ENCODE assay signal across 10 cellular contexts in the genomic region with DNA sequence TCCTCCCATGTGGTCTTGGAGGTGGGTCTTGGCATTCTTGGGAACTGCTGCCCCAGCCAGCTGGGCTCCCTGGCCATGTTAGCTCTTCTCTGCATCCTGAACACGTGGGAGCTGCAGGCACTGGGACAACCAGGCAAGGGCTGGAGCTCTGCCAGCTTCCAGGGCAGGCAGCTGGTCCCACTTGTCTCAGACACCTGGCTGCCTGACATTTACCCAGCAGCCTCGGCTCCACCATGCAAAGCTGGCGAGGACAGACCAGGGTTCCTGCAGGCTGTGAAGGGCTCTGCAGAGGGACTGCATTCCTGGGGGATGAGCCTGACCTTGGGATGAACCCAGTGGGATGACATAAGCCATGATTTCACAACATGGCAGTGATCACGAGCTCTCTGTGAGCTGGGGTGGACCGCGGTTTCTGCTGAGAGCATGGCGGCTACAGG.
DNase-seq lines count a peak whose midpoint lies in the region; ATAC-seq and TF ChIP-seq lines count a peak whose summit lies in the region.
"Had no signal": no experiment of that assay in that cellular context is flagged by ENCODE, and none has a peak within 500 bp of the region (broad histone marks: within the 10 kb centered on the region; RNA-seq: fewer than 3 reads in every experiment).

No MANE protein-coding gene starts in this region.

- no peaks in the 10 kb centered on the region for H3K9me3 ChIP-seq in Karpas-422 (ENCODE audit: low read length)
- peaks cover 0 to 18% (median 10%) of the 10 kb centered on the region in 8 donors for H3K9me3 ChIP-seq in spleen

- no peak overlapping the region for H2AFZ ChIP-seq in Karpas-422 (ENCODE audit: low read length)

- DNase-seq in AG08395 (ENCODE audit: low spot score) = peak; percentile 93
- peak; percentile 73 for DNase-seq in NCI-H1105 (lab: John Stamatoyannopoulos, UW)
- DNase-seq in epithelial cell of prostate (ENCODE audit: low read depth, low spot score) = peak; percentile 8
- DNase-seq in mucosa of gallbladder (ENCODE audit: low spot score) = peak; percentile 40
- DNase-seq in activated CD4-positive, alpha-beta T cell treated with anti-CD3 and anti-CD28 coated beads, Interleukin-2, amount 50 U/mL, for 4 hours = no peak
- no peak for DNase-seq in Karpas-422
- no peak for DNase-seq in spleen
- DNase-seq: stimulated activated CD4-positive, alpha-beta T cell treated with anti-CD3 and anti-CD28 coated beads, Interleukin-2, amount 100 ng/mL, for 48 hours had no signal

- H3K27ac ChIP-seq in epithelial cell of prostate (no peak overlapping the region), Karpas-422 (ENCODE audit: low read length) (no peak overlapping the region), spleen (no peak overlapping the region)

- H3K36me3 ChIP-seq in Karpas-422 (ENCODE audit: insufficient read depth, low read length) = no peaks in the 10 kb centered on the region
- no peaks in the 10 kb centered on the region for H3K36me3 ChIP-seq in spleen

- H3K9ac ChIP-seq in Karpas-422 (ENCODE audit: low read length) = no peak overlapping the region

- no peaks in the 10 kb centered on the region for H4K20me1 ChIP-seq in Karpas-422 (ENCODE audit: insufficient read depth, low read depth, low read length)

- H3K27me3 ChIP-seq in Karpas-422 (ENCODE audit: low read length) (no peaks in the 10 kb centered on the region), spleen (replicated peaks in 1 of 7) (peaks cover 0 to 33% (median 0%) of the 10 kb centered on the region in 7 donors)

- H3K4me2 ChIP-seq in Karpas-422 (ENCODE audit: low read depth, low read length, poor library complexity, severe bottlenecking) = no peak overlapping the region

- intact Hi-C loops in spleen (cut with DNase I; ENCODE audit: low total_unique reads) = no loop called here

- WGBS in spleen, 5 donors = 64 to 71% (median 69%) methylated on average over 3 to 7 of the region's 7 CpGs

- ATAC-seq in HG03139 (IDR thresholded peaks at IDR 0.05; ENCODE audit: unreplicated experiment) = no peak
- ATAC-seq: activated CD4-positive, CD25-positive, alpha-beta regulatory T cell treated with anti-CD3 and anti-CD28 coated beads, Interleukin-2, amount 50 U/mL, for 24 hours had no signal

- TF ChIP-seq CTCF in spleen (IDR thresholded peaks at IDR 0.05 in 8 of 11, conservative IDR thresholded peaks at IDR 0.05 in 3 of 11) = no peak

- H3K4me1 ChIP-seq in Karpas-422 (ENCODE audit: low read length) (no peaks in the 10 kb centered on the region), spleen (peaks cover 0 to 2% (median 0%) of the 10 kb centered on the region in 6 donors)

- no peaks in the 10 kb centered on the region for H3K9me2 ChIP-seq in Karpas-422 (replicated peaks; ENCODE audit: insufficient read depth, low read length)

- no peaks in the 10 kb centered on the region for H3K79me2 ChIP-seq in Karpas-422 (ENCODE audit: low read length)

- H3K4me3 ChIP-seq in Karpas-422 (ENCODE audit: low read length) (no peak overlapping the region), spleen (no peak overlapping the region)

- no peak for TF ChIP-seq POLR2A in spleen (IDR thresholded peaks at IDR 0.05)

Comparison
In these comparisons a context has a peak if more than half of its experiments do, and no peak if none do; other contexts are left out.
1. DNase-seq: peak in AG08395 (single experiment), NCI-H1105 (single experiment), epithelial cell of prostate (single experiment) and mucosa of gallbladder (single experiment); none in activated CD4-positive, alpha-beta T cell treated with anti-CD3 and anti-CD28 coated beads, Interleukin-2, amount 50 U/mL, for 4 hours (0 of 2), Karpas-422 (single experiment) and spleen (single experiment).